20 cellular contexts compared by ENCODE assay signal in genomic region chrX:12505127-12505526, GRCh38.
"Had no signal": no experiment of that assay in that cellular context is flagged by ENCODE, and none has a peak within 500 bp of the region (broad histone marks: within the 10 kb centered on the region; RNA-seq: fewer than 3 reads in every experiment).

No MANE protein-coding gene starts in this region.

- ATAC-seq: HepG2, Panc1, PC-3, T-cell had no signal

- DNase-seq: IMR-90; Karpas-422; KG1; MM.1S; NCI-H1092 treated with DMSO at 0.1 percent for 48 hours; NCI-H1436; NCI-H1694 treated with DMSO at 0.1 percent for 48 hours; NCI-H2171 treated with DMSO at 0.1 percent for 48 hours; NCI-H345; NCI-H446 treated with DMSO at 0.1 percent for 48 hours; NCI-H510A treated with DMSO at 0.1 percent for 48 hours; NCI-H526; NK-92 treated with Interleukin-12 subunit alpha and Interleukin-12 subunit beta, amount 100 ng/mL, for 24 hours; PC-3; SHP77; SK-N-SH; SW 1271; T-cell had no signal
